11 cellular contexts compared by ENCODE assay signal in the genomic region with DNA sequence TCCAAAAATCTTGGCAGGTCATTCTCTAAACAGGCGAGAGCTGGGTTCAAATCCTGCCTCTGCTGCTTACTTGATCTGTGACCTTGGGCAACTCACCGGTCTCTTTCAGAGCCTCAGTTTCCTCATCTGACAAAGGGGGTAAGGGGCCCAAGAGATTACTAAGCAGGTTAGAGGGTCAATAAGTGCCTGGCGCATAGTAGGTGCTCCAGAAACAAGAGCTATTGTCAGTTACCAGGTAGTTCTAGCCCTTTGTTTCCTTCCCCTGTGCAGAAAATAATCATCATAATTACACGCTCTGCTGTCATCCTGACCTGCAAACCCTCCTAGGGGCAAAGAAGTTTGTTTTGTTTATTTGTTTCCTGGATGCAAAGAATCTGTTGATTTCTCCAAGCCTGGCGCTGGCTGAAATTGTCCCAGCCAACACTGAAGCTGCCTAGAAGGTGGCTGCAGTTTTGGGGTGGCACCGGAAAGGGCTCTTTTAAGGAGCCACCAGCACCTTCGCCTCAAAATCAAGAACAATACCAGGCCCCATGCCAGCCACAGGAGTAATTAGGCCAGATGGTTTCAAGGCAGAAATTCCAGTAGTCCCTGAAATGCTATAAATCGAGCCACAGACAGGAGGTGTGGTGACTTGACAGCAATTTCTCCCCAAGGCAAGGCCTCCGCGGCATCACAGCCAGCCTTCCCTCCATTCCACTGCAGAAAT. TPM values are rescaled to one million over a fixed set of nuclear protein-coding genes. Genes with fewer than 3 reads are reported as not detected.
A peak's percentile ranks its signal among the peaks of the same experiment; 100 is the strongest.
DNase-seq lines count a peak whose midpoint lies in the region; ATAC-seq, FAIRE-seq and TF ChIP-seq lines count a peak whose summit lies in the region.
"Had no signal": no experiment of that assay in that cellular context is flagged by ENCODE, and none has a peak within 500 bp of the region (broad histone marks: within the 10 kb centered on the region; RNA-seq: fewer than 3 reads in every experiment).

No MANE protein-coding gene starts in this region.

- TF ChIP-seq CTCF in hepatocyte (IDR thresholded peaks at IDR 0.05; ENCODE audit: poor library complexity) = no peak

- no peak overlapping the region for H3K9ac ChIP-seq in SK-N-MC (ENCODE audit: insufficient read length)

- H3K4me3 ChIP-seq in SK-N-MC (peak overlapping the region; percentile 22; the same call in 1 of the 2 replicates), hepatocyte (no peak overlapping the region)
- H3K4me3 ChIP-seq: dorsolateral prefrontal cortex had no signal

- H3K9me2 ChIP-seq in hepatocyte (replicated peaks; ENCODE audit: insufficient read depth) = no peaks in the 10 kb centered on the region

- WGBS in hepatocyte (ENCODE audit: low lambda C conversion rate, missing lambda C conversion rate) = 78% methylated on average over 10 of the region's 10 CpGs

- H3K9me3 ChIP-seq in SK-N-MC (ENCODE audit: low read depth, low read length) = no peaks in the 10 kb centered on the region
- no peaks in the 10 kb centered on the region for H3K9me3 ChIP-seq in hepatocyte (ENCODE audit: low read depth)

- H4K20me1 ChIP-seq in hepatocyte (ENCODE audit: insufficient read depth, poor library complexity, severe bottlenecking) = no peaks in the 10 kb centered on the region

- no peaks in the 10 kb centered on the region for H3K79me2 ChIP-seq in hepatocyte

- no peak overlapping the region for H3K4me2 ChIP-seq in hepatocyte

- no peaks in the 10 kb centered on the region for H3K27me3 ChIP-seq in hepatocyte
- H3K27me3 ChIP-seq: dorsolateral prefrontal cortex had no signal

- no peak overlapping the region for H2AFZ ChIP-seq in hepatocyte

- FAIRE-seq in H54 (lab: Jason Lieb, UNC) = no peak

- DNase-seq in H54 (ENCODE audit: insufficient read length, low spot score) (peak; percentile 52), SK-N-MC (ENCODE audit: low read depth, low spot score) (no peak), fibroblast of gingiva (ENCODE audit: low read depth) (peak; percentile 28), renal cortical epithelial cell (ENCODE audit: low read depth) (peak; percentile 76), NCI-H1092 treated with DMSO at 0.1 percent for 48 hours (lab: John Stamatoyannopoulos, UW) (no peak), NOMO-1 treated with dmso at 0.1 percent for 144 hours (lab: John Stamatoyannopoulos, UW; ENCODE audit: unreplicated experiment) (no peak), hepatocyte (ENCODE audit: low spot score) (no peak)
- DNase-seq: CD4-positive, alpha-beta memory T cell; WERI-Rb-1 had no signal

- no peak for ATAC-seq in HG02642 (IDR thresholded peaks at IDR 0.05; ENCODE audit: poor library complexity, unreplicated experiment)

- H3K27ac ChIP-seq in SK-N-MC (0 out of 2 replicates have a peak overlapping the region, but pooled peaks have one; percentile 13), hepatocyte (no peak overlapping the region)
- H3K27ac ChIP-seq: WERI-Rb-1 had no signal

- no peak for TF ChIP-seq POLR2A in H54 (IDR thresholded peaks at IDR 0.05; ENCODE audit: low read depth, low read length)

- no peaks in the 10 kb centered on the region for H3K36me3 ChIP-seq in SK-N-MC (ENCODE audit: insufficient read depth, low read length)
- no peaks in the 10 kb centered on the region for H3K36me3 ChIP-seq in hepatocyte (replicated peaks; ENCODE audit: insufficient read depth, low read depth)
- H3K36me3 ChIP-seq: WERI-Rb-1 had no signal

- H3K4me1 ChIP-seq in hepatocyte (ENCODE audit: insufficient read depth) = peaks cover 21% of the 10 kb centered on the region

RNA-seq across cellular contexts. Expression of gene KIAA0232, which starts 10.2 kb away (rescaled TPM):
- 43.9 and 59.4 TPM in 2 replicates for total RNA-seq in renal cortical epithelial cell
- 34.3 and 38.4 TPM in 2 replicates for total RNA-seq in hepatocyte
- 11.3 TPM in 2 replicates for polyA plus RNA-seq in hepatocyte

RNA-seq across cellular contexts. Expression of gene BLOC1S4, which starts 56.4 kb away (rescaled TPM):
- total RNA-seq in renal cortical epithelial cell (18.1 and 21.2 TPM in 2 replicates), hepatocyte (29.4 and 33.3 TPM in 2 replicates)
- 50.1 and 60.0 TPM in 2 replicates for polyA plus RNA-seq in hepatocyte

Comparison
In these comparisons a context has a peak if more than half of its experiments do, and no peak if none do; other contexts are left out.
1. DNase-seq: peak in H54 (single experiment), fibroblast of gingiva (single experiment) and renal cortical epithelial cell (single experiment); none in SK-N-MC (single experiment), NCI-H1092 treated with DMSO at 0.1 percent for 48 hours (single experiment), NOMO-1 treated with dmso at 0.1 percent for 144 hours (single experiment) and hepatocyte (single experiment).